ENCODE assay signal across 1 cellular context in genomic region chr9:128214571-128215490, GRCh38.
TF ChIP-seq lines count a peak whose summit lies in the region.

No MANE protein-coding gene starts in this region.

TF ChIP-seq in GM23338, 12 proteins besides CTCF, POLR2A, EP300 and RAD21 (continued from another document):
- TF ChIP-seq ZNF462 (CRISPR knock-in tag; IDR thresholded peaks at IDR 0.05), result no peak
- no peak for TF ChIP-seq STAT1 (IDR thresholded peaks at IDR 0.05; ENCODE audit: unreplicated experiment)
- TF ChIP-seq REST (IDR thresholded peaks at IDR 0.05; ENCODE audit: unreplicated experiment), result no peak
- no peak for TF ChIP-seq NANOG (IDR thresholded peaks at IDR 0.05; ENCODE audit: borderline replicate concordance)
TF ChIP-seq in GM23338: peak in this region for 0.
